Comparison of ENCODE assay signal across 8 cellular contexts in the genomic region with DNA sequence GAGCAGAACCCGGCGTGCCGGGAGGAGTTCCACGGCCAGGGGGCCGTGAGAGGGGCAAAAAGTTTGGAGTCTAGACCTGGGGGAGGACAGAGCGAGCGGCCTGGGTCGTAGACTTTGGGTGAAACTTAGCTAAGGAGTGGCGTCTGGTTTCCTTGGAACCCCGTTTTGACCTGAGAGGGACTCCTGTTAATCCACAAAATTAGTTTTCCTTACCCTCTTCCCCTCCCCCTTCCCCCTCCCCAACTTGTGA. TPM values are rescaled to one million over a fixed set of nuclear protein-coding genes. Genes with fewer than 3 reads are reported as not detected.
DNase-seq lines count a peak whose midpoint lies in the region; ATAC-seq, FAIRE-seq and TF ChIP-seq lines count a peak whose summit lies in the region.

No MANE protein-coding gene starts in this region.

- H3K9me3 ChIP-seq in PC-3 (ENCODE audit: low read length) (no peaks in the 10 kb centered on the region), parathyroid adenoma (ENCODE audit: control insufficient read depth, low read length) (no peaks in the 10 kb centered on the region)

- CTCF ChIA-PET in PC-3 (lab: Charles Lee) = interaction anchor here (0.5 to 3.5 kb wide), 6 partner anchors 48 to 204 kb away, joined by 3 to 20 read pairs (median 6); no protein-coding TSS in a partner anchor

- peak overlapping the region; percentile 94 for H3K9ac ChIP-seq in PC-3 (ENCODE audit: low read length)
- H3K9ac ChIP-seq in parathyroid adenoma = peak overlapping the region; percentile 51

- peak overlapping the region; percentile 57 for H3K27ac ChIP-seq in PC-3 (ENCODE audit: low read length)
- peak overlapping the region; percentile 88 for H3K27ac ChIP-seq in epithelial cell of prostate
- H3K27ac ChIP-seq in parathyroid adenoma = peak overlapping the region; percentile 91

- H3K36me3 ChIP-seq in PC-3 (ENCODE audit: low read depth, low read length) (peaks cover 8% of the 10 kb centered on the region; the same call in 1 of the 2 replicates), parathyroid adenoma (ENCODE audit: control insufficient read depth, insufficient read depth, low read length) (no peaks in the 10 kb centered on the region)

- H3K4me1 ChIP-seq in PC-3 (ENCODE audit: insufficient read depth, low read length) = 0 out of 2 replicates have a peak, but pooled peaks cover 6% of the 10 kb centered on the region
- no peaks in the 10 kb centered on the region for H3K4me1 ChIP-seq in parathyroid adenoma

- H3K4me3 ChIP-seq in PC-3 (ENCODE audit: low read length) (peak overlapping the region; percentile 85), parathyroid adenoma (ENCODE audit: low read depth, low read length) (peak overlapping the region; percentile 94)

- H3K79me2 ChIP-seq in PC-3 (ENCODE audit: low read length) = peaks cover 51% of the 10 kb centered on the region
- H3K79me2 ChIP-seq in parathyroid adenoma = peaks cover 31% of the 10 kb centered on the region

- no peak for TF ChIP-seq CTCF in PC-3 (conservative IDR thresholded peaks at IDR 0.05; ENCODE audit: low read depth, low read length)
- TF ChIP-seq CTCF in parathyroid adenoma (IDR thresholded peaks at IDR 0.05) = no peak

- peak; percentile 18 for FAIRE-seq in GM19239 (lab: Jason Lieb, UNC)

- intact Hi-C loops in PC-3 (cut with micrococcal nuclease) = loop anchor here (1.0 to 5.0 kb wide), 6 partner anchors 51 to 301 kb away; partner anchors contain the start of gene KIF11

- POLR2A ChIA-PET in PC-3 (lab: Charles Lee; ENCODE audit: unreplicated experiment) = interaction anchor here (0.6 to 1.2 kb wide), 3 partner anchors 53 to 80 kb away, joined by 3 to 12 read pairs (median 7); no protein-coding TSS in a partner anchor

- peaks cover 5% of the 10 kb centered on the region for H4K20me1 ChIP-seq in PC-3 (ENCODE audit: low read length)

- DNase-seq in GM19239 (ENCODE audit: insufficient read length, low spot score) (no peak), PC-3 (no peak), epithelial cell of prostate (ENCODE audit: low read depth, low spot score) (no peak), DMS153 (lab: John Stamatoyannopoulos, UW) (no peak), T1000 (lab: John Stamatoyannopoulos, UW) (no peak)

- H2AFZ ChIP-seq in PC-3 (ENCODE audit: low read length) = peak overlapping the region; percentile 80
- H2AFZ ChIP-seq in parathyroid adenoma = peak overlapping the region; percentile 89

- H3K27me3 ChIP-seq in PC-3 (ENCODE audit: low read length) (no peaks in the 10 kb centered on the region), parathyroid adenoma (ENCODE audit: control insufficient read depth, insufficient read depth, low read length) (no peaks in the 10 kb centered on the region)

- no peaks in the 10 kb centered on the region for H3K9me2 ChIP-seq in PC-3 (replicated peaks; ENCODE audit: low read length)

- no TSS peak for BruUV-seq in PC-3 (replicated peaks; lab: Mats Ljungman, UMichigan)

- H3F3A ChIP-seq in PC-3 (ENCODE audit: low read length, unreplicated experiment) = no peaks in the 10 kb centered on the region

- ATAC-seq in PC-3 (no peak), HG03457 (IDR thresholded peaks at IDR 0.05; ENCODE audit: unreplicated experiment) (no peak), HG02884 (IDR thresholded peaks at IDR 0.05; ENCODE audit: unreplicated experiment) (no peak)

- H3K4me2 ChIP-seq in PC-3 (ENCODE audit: low read length) (peak overlapping the region; percentile 87), parathyroid adenoma (ENCODE audit: low read length) (peak overlapping the region; percentile 64)

RNA-seq across cellular contexts. Expression of gene MARCHF5, which starts 0.6 kb away (rescaled TPM):
- 6.7 and 7.4 TPM in 2 replicates for total RNA-seq in PC-3 (2014; rRNA removed)

RNA-seq across cellular contexts. Expression of gene CPEB3, which starts 0.7 kb away (rescaled TPM):
- total RNA-seq in PC-3 (2014; rRNA removed) = 0.80 and 1.3 TPM in 2 replicates
